8 cellular contexts compared by ENCODE assay signal in genomic region chr1:65420590-65421340, GRCh38. TPM values are rescaled to one million over a fixed set of nuclear protein-coding genes. Genes with fewer than 3 reads are reported as not detected.
A peak's percentile ranks its signal among the peaks of the same experiment; 100 is the strongest.
DNase-seq lines count a peak whose midpoint lies in the region; ATAC-seq and TF ChIP-seq lines count a peak whose summit lies in the region.

Gene LEPR, plus strand, starts transcription at chr1:65420668. Its CDS starts 144,898 bp downstream, at chr1:65565566.
Gene LEPROT, plus strand, starts transcription at chr1:65420668. Its CDS starts 57 bp downstream, at chr1:65420725.

- ATAC-seq in heart left ventricle = peak in 1 of 4 donors; percentile 0
- no peak for ATAC-seq in left ventricle myocardium superior
- ATAC-seq in HG02885 (IDR thresholded peaks at IDR 0.05; ENCODE audit: poor library complexity, unreplicated experiment) = peak; percentile 65

- H3K9me3 ChIP-seq in heart left ventricle = no peaks in the 10 kb centered on the region

- peak within 1 kb of the TSS; percentile 46 for H3K18ac ChIP-seq in mesendoderm (ENCODE audit: low read length)

- peak within 1 kb of the TSS; percentile 90 for H3K27ac Mint-ChIP-seq in type B pancreatic cell

- 1% methylated on average over 38 to 60 of the region's 60 CpGs for WGBS in heart left ventricle, 4 donors
- no CpG with 5 or more reads among the region's 60 CpGs for WGBS in mesendoderm (ENCODE audit: extremely low coverage, insufficient coverage, low lambda C conversion rate)

- H2AK5ac ChIP-seq in mesendoderm (ENCODE audit: low read length) = no peak within 1 kb of the TSS

- no peaks in the 10 kb centered on the region for H3K9me3 Mint-ChIP-seq in type B pancreatic cell

- peak within 1 kb of the TSS; percentile 60 for H2BK5ac ChIP-seq in mesendoderm (ENCODE audit: low read length)

- TF ChIP-seq CTCF in heart left ventricle (IDR thresholded peaks at IDR 0.05) = no peak
- no peak for TF ChIP-seq CTCF in cardiac fibroblast (IDR thresholded peaks at IDR 0.05; ENCODE audit: low read depth, low read length)
- no peak for TF ChIP-seq CTCF in type B pancreatic cell (conservative IDR thresholded peaks at IDR 0.05)

- H2BK15ac ChIP-seq in mesendoderm (replicated peaks; ENCODE audit: low read depth) = no peak within 1 kb of the TSS

- peak within 1 kb of the TSS; percentile 95 for H3K9ac ChIP-seq in mesendoderm (ENCODE audit: low read length)

- H3K4me2 ChIP-seq in mesendoderm (ENCODE audit: low read length) = peak within 1 kb of the TSS; percentile 96

- H3K4me3 ChIP-seq in heart left ventricle (peak within 1 kb of the TSS; percentile 43 to 98 (median 80)), cardiac fibroblast (replicated peaks in 1 of 2; ENCODE audit: low read depth in 2 of 2, low read length in 2 of 2) (peak within 1 kb of the TSS; percentile 82 to 85), mesendoderm (ENCODE audit: low read length) (peak within 1 kb of the TSS; percentile 82)

- intact Hi-C loops in heart left ventricle (cut with DNase I) (loop anchor here in 9 of 10 donors (5.0 to 10.0 kb wide), 8 partner anchors 156 to 358 kb away; no protein-coding TSS in a partner anchor), left ventricle myocardium superior (cut with micrococcal nuclease) (no loop called here)

- peaks cover 16% of the 10 kb centered on the region for H3K36me3 Mint-ChIP-seq in type B pancreatic cell

- H4K5ac ChIP-seq in mesendoderm (ENCODE audit: low read length) = no peak within 1 kb of the TSS

- no peak within 1 kb of the TSS for H3K4me3 Mint-ChIP-seq in type B pancreatic cell

- peaks cover 0 to 11% (median 6%) of the 10 kb centered on the region in 9 donors for H3K36me3 ChIP-seq in heart left ventricle
- no peaks in the 10 kb centered on the region for H3K36me3 ChIP-seq in mesendoderm (ENCODE audit: control insufficient read depth, insufficient read depth, low read length)

- no peaks in the 10 kb centered on the region for H3K27me3 Mint-ChIP-seq in type B pancreatic cell

- no peaks in the 10 kb centered on the region for H3K27me3 ChIP-seq in heart left ventricle
- no peaks in the 10 kb centered on the region for H3K27me3 ChIP-seq in mesendoderm (ENCODE audit: insufficient read depth, low read length, poor library complexity)

- peaks cover 23% of the 10 kb centered on the region for H3K4me1 Mint-ChIP-seq in type B pancreatic cell (ENCODE audit: unreplicated experiment)

- H3K23ac ChIP-seq in mesendoderm (ENCODE audit: low read length) = peak within 1 kb of the TSS; percentile 84

- peaks cover 12% of the 10 kb centered on the region for H3K79me2 ChIP-seq in mesendoderm (ENCODE audit: control insufficient read depth, insufficient read depth, low read length)

- DNase-seq in heart left ventricle (peak in 1 of 5 donors; percentile 5), left ventricle myocardium superior (no peak), NCI-H526 (lab: John Stamatoyannopoulos, UW) (peak; percentile 77 to 91), cardiac fibroblast (ENCODE audit: low read depth in 2 of 2) (peak in 1 of 2 donors; percentile 53), mesendoderm (peak; percentile 79), type B pancreatic cell (ENCODE audit: extremely low spot score, unreplicated experiment) (no peak), SKM-1 (lab: John Stamatoyannopoulos, UW; ENCODE audit: unreplicated experiment) (no peak)

- H3K27ac ChIP-seq in heart left ventricle (peak within 1 kb of the TSS; percentile 92 to 99 (median 97)), mesendoderm (ENCODE audit: low read depth, low read length) (peak within 1 kb of the TSS; percentile 97)

- H3K56ac ChIP-seq in mesendoderm (ENCODE audit: low read length) = peak within 1 kb of the TSS; percentile 98

- H3K4ac ChIP-seq in mesendoderm (ENCODE audit: low read depth, low read length) = peak within 1 kb of the TSS; percentile 41

- no peak within 1 kb of the TSS for H4K8ac ChIP-seq in mesendoderm (ENCODE audit: low read depth, low read length)

- H3K4me1 ChIP-seq in heart left ventricle (peaks cover 0 to 52% (median 27%) of the 10 kb centered on the region in 12 donors), mesendoderm (ENCODE audit: control insufficient read depth, low read depth, low read length) (peaks cover 2% of the 10 kb centered on the region)

- H3K79me1 ChIP-seq in mesendoderm (ENCODE audit: low read length) = peaks cover 7% of the 10 kb centered on the region

- no peak within 1 kb of the TSS for H2BK120ac ChIP-seq in mesendoderm (ENCODE audit: low read depth, low read length)

- TF ChIP-seq POLR2A in heart left ventricle (IDR thresholded peaks at IDR 0.05) = peak in 1 of 2 donors; percentile 88

RNA-seq across cellular contexts. Expression of gene LEPR, which starts in this region (rescaled TPM):
- total RNA-seq in heart left ventricle (10 to 100 TPM in 2 of 9 donors, 1 to 10 TPM in 7; 3.4 to 11.6 (median 5.5) TPM), left ventricle myocardium superior (4.4 TPM), type B pancreatic cell (ENCODE audit: low replicate concordance) (5.4 and 7.2 TPM in 2 replicates)
- polyA plus RNA-seq in heart left ventricle = 1 to 10 TPM; 1.5 to 2.3 TPM
- polyA plus RNA-seq in mesendoderm (2013, experiment 1 of 2) = 1.2 TPM
- polyA plus RNA-seq in mesendoderm (2013, experiment 2 of 2) = 1.1 TPM

RNA-seq across cellular contexts. Expression of gene LEPROT, which starts in this region (rescaled TPM):
- total RNA-seq in heart left ventricle = 10 to 100 TPM; 37.0 to 66.2 (median 46.3) TPM
- 10 to 100 TPM; 20.8 to 46.2 TPM for polyA plus RNA-seq in heart left ventricle
- 49.0 TPM for total RNA-seq in left ventricle myocardium superior
- polyA plus RNA-seq in mesendoderm (2013, experiment 1 of 2) = 19.3 TPM
- polyA plus RNA-seq in mesendoderm (2013, experiment 2 of 2) = 18.1 TPM
- 54.3 and 54.8 TPM in 2 replicates for total RNA-seq in type B pancreatic cell (ENCODE audit: low replicate concordance)

Comparison
In these comparisons a context has a peak if more than half of its experiments do, and no peak if none do; other contexts are left out.
1. DNase-seq: peak in NCI-H526 (2 of 2) and mesendoderm (single experiment); none in left ventricle myocardium superior (single experiment), type B pancreatic cell (single experiment) and SKM-1 (single experiment).
2. Peak in every context shown above with its lines, with median percentiles within 50 percentile points of each other: H3K4me3 ChIP-seq.